8 cellular contexts compared by ENCODE assay signal in genomic region chr2:63588385-63589147, GRCh38. TPM values are rescaled to one million over a fixed set of nuclear protein-coding genes. Genes with fewer than 3 reads are reported as not detected.
A peak's percentile ranks its signal among the peaks of the same experiment; 100 is the strongest.
DNase-seq lines count a peak whose midpoint lies in the region; ATAC-seq lines count a peak whose summit lies in the region.

Gene MDH1, plus strand, starts transcription at chr2:63588963. Its CDS starts 81 bp downstream, at chr2:63589044.
Gene WDPCP, minus strand, starts transcription at chr2:63588477. Its CDS starts 206 bp downstream, at chr2:63588271.

- peak within 1 kb of the TSS; percentile 91 to 95 for H3K27ac Mint-ChIP-seq in effector memory CD8-positive, alpha-beta T cell

- peak; percentile 99 for DNase-seq in COR-L47 (lab: John Stamatoyannopoulos, UW)
- peak; percentile 99 for DNase-seq in HT1080 (ENCODE audit: low read depth)
- DNase-seq in NOMO-1 (lab: John Stamatoyannopoulos, UW; ENCODE audit: unreplicated experiment in 2 of 2) = peak; percentile 94 to 99
- peak; percentile 67 to 83 (median 77) for DNase-seq in activated CD8-positive, alpha-beta memory T cell treated with anti-CD3 and anti-CD28 coated beads for 48 hours (ENCODE audit: low read depth in 2 of 3, low spot score in 2 of 3)
- DNase-seq in effector memory CD8-positive, alpha-beta T cell = peak; percentile 87 to 92 (median 90)
- DNase-seq in medulla oblongata (ENCODE audit: extremely low spot score) = peak; percentile 99
- peak; percentile 85 to 93 (median 85) for DNase-seq in stimulated activated CD4-positive, alpha-beta T cell treated with anti-CD3 and anti-CD28 coated beads, TNF-alpha, amount 100 ng/mL, for 48 hours (ENCODE audit: low read depth in 3 of 3)

- peak; percentile 83 for ATAC-seq in GM21367 (IDR thresholded peaks at IDR 0.05; ENCODE audit: unreplicated experiment)
- ATAC-seq in effector memory CD8-positive, alpha-beta T cell (replicated peaks) = peak; percentile 81

- H3K36me3 Mint-ChIP-seq in effector memory CD8-positive, alpha-beta T cell (ENCODE audit: insufficient read depth) = peaks cover 33% of the 10 kb centered on the region

- H3K9me3 Mint-ChIP-seq in effector memory CD8-positive, alpha-beta T cell = no peaks in the 10 kb centered on the region

- peak within 1 kb of the TSS; percentile 93 to 96 for H3K4me3 Mint-ChIP-seq in effector memory CD8-positive, alpha-beta T cell

- H3K27me3 Mint-ChIP-seq in effector memory CD8-positive, alpha-beta T cell = no peaks in the 10 kb centered on the region

- peaks cover 19 to 36% of the 10 kb centered on the region in 2 donors for H3K4me1 Mint-ChIP-seq in effector memory CD8-positive, alpha-beta T cell (ENCODE audit: low read depth in 2 of 2)

RNA-seq across cellular contexts. Expression of gene MDH1, which starts in this region (rescaled TPM):
- total RNA-seq in HT1080 (2014; rRNA removed; shearing (Covaris generic)) = 295 and 321 TPM in 2 replicates
- polyA plus RNA-seq in HT1080 (2015; cell fraction: cytosol; rRNA removed) = 263 and 266 TPM in 2 replicates
- 327 and 363 TPM in 2 replicates for polyA plus RNA-seq in HT1080 (2015; cell fraction: nucleus; rRNA removed)

RNA-seq across cellular contexts. Expression of gene WDPCP, which starts in this region (rescaled TPM):
- 5.8 and 7.0 TPM in 2 replicates for total RNA-seq in HT1080 (2014; rRNA removed; shearing (Covaris generic))
- polyA plus RNA-seq in HT1080 (2015; cell fraction: cytosol; rRNA removed) = 3.2 and 4.2 TPM in 2 replicates
- polyA plus RNA-seq in HT1080 (2015; cell fraction: nucleus; rRNA removed) = 6.3 and 7.3 TPM in 2 replicates

Comparison
In these comparisons a context has a peak if more than half of its experiments do, and no peak if none do; other contexts are left out.
1. Peak in every context shown above with its lines: DNase-seq and ATAC-seq.